8 cellular contexts compared by ENCODE assay signal in genomic region chr2:87582184-87582978, GRCh38.
A peak's percentile ranks its signal among the peaks of the same experiment; 100 is the strongest.
DNase-seq lines count a peak whose midpoint lies in the region; ATAC-seq, FAIRE-seq and TF ChIP-seq lines count a peak whose summit lies in the region.
"Not testable (repeated sequence)": the region's sequence is repeated elsewhere in the genome, so short reads cannot be mapped to it uniquely, and the experiment has no call there.

No MANE protein-coding gene starts in this region.

- FAIRE-seq in astrocyte (lab: Jason Lieb, UNC), result peak; percentile 23

- H3K9ac ChIP-seq in Karpas-422 (ENCODE audit: low read length); astrocyte (ENCODE audit: low read length): not testable (repeated sequence)

- ATAC-seq in GM18519 (IDR thresholded peaks at IDR 0.05; ENCODE audit: low FRiP score, unreplicated experiment) (peak; percentile 55), HG02642 (IDR thresholded peaks at IDR 0.05; ENCODE audit: poor library complexity, unreplicated experiment) (peak; percentile 56), SK-N-SH treated with all-trans-retinoic acid at 6 μM for 48 hours (peak; percentile 75), memory B cell (ENCODE audit: low read depth) (peak; percentile 66)
- ATAC-seq in stimulated activated naive CD8-positive, alpha-beta T cell treated with anti-CD3 and anti-CD28 coated beads, Interleukin-15, Interleukin-2, amounts not matched to agents 100 U/mL and 50 U/mL, for 24 hours, result peak; percentile 48

- not testable (repeated sequence) for H3K9me3 ChIP-seq in Karpas-422 (ENCODE audit: low read length); astrocyte (ENCODE audit: insufficient read depth, low read depth, low read length)

- H3K36me3 Mint-ChIP-seq in astrocyte (ENCODE audit: low read depth, unreplicated experiment); memory B cell: not testable (repeated sequence)

- not testable (repeated sequence) for H3K36me3 ChIP-seq in Karpas-422 (ENCODE audit: insufficient read depth, low read length); astrocyte (ENCODE audit: insufficient read depth, low read length)

- H3K9me2 ChIP-seq in Karpas-422 (replicated peaks; ENCODE audit: insufficient read depth, low read length), result not testable (repeated sequence)

- H3K27ac ChIP-seq in Karpas-422 (ENCODE audit: low read length), result peak overlapping the region; percentile 73
- not testable (repeated sequence) for H3K27ac ChIP-seq in astrocyte (ENCODE audit: low read depth, low read length)

- not testable (repeated sequence) for H3K4me1 Mint-ChIP-seq in astrocyte (ENCODE audit: low read depth, unreplicated experiment); memory B cell

- H3K9me3 Mint-ChIP-seq in astrocyte (ENCODE audit: unreplicated experiment); memory B cell: not testable (repeated sequence)

- not testable (repeated sequence) for H4K20me1 ChIP-seq in Karpas-422 (ENCODE audit: insufficient read depth, low read depth, low read length); astrocyte (ENCODE audit: insufficient read depth, low read length)

- H3K4me3 Mint-ChIP-seq in astrocyte (ENCODE audit: unreplicated experiment); memory B cell: not testable (repeated sequence)

- not testable (repeated sequence) for H3K27ac Mint-ChIP-seq in astrocyte (ENCODE audit: unreplicated experiment); memory B cell

- H3K27me3 Mint-ChIP-seq in astrocyte (ENCODE audit: low read depth, unreplicated experiment); memory B cell: not testable (repeated sequence)

- not testable (repeated sequence) for TF ChIP-seq CTCF in astrocyte (IDR thresholded peaks at IDR 0.05; ENCODE audit: insufficient read depth, low read depth, low read length); epithelial cell of esophagus (IDR thresholded peaks at IDR 0.05; ENCODE audit: insufficient read depth, low read depth, low read length, missing control alignments)

- DNase-seq in Karpas-422 (peak; percentile 24), astrocyte (ENCODE audit: low read depth) (peak; percentile 32), epithelial cell of esophagus (ENCODE audit: low read depth) (peak; percentile 54)
- DNase-seq in memory B cell (ENCODE audit: low spot score in 2 of 2); stimulated activated naive CD8-positive, alpha-beta T cell treated with anti-CD3 and anti-CD28 coated beads, Interleukin-15, Interleukin-2, amounts not matched to agents 100 U/mL and 50 U/mL, for 24 hours: not testable (repeated sequence)

- not testable (repeated sequence) for H3K4me2 ChIP-seq in Karpas-422 (ENCODE audit: low read depth, low read length, poor library complexity, severe bottlenecking); astrocyte (ENCODE audit: low read length)

- not testable (repeated sequence) for H3K4me3 ChIP-seq in Karpas-422 (ENCODE audit: low read length); astrocyte (ENCODE audit: insufficient read depth, low read depth, low read length); epithelial cell of esophagus (ENCODE audit: low read length)

- H3K27me3 ChIP-seq in Karpas-422 (ENCODE audit: low read length); astrocyte (ENCODE audit: insufficient read depth, low read length): not testable (repeated sequence)

- H3K4me1 ChIP-seq in Karpas-422 (ENCODE audit: low read length), result peaks cover 13% of the 10 kb centered on the region
- H3K4me1 ChIP-seq in astrocyte (ENCODE audit: insufficient read depth, low read length), result not testable (repeated sequence)

- not testable (repeated sequence) for H3K79me2 ChIP-seq in Karpas-422 (ENCODE audit: low read length); astrocyte (ENCODE audit: insufficient read depth, low read length)

- H2AFZ ChIP-seq in Karpas-422 (ENCODE audit: low read length); astrocyte (ENCODE audit: low read depth, low read length): not testable (repeated sequence)
